In the genomic region with DNA sequence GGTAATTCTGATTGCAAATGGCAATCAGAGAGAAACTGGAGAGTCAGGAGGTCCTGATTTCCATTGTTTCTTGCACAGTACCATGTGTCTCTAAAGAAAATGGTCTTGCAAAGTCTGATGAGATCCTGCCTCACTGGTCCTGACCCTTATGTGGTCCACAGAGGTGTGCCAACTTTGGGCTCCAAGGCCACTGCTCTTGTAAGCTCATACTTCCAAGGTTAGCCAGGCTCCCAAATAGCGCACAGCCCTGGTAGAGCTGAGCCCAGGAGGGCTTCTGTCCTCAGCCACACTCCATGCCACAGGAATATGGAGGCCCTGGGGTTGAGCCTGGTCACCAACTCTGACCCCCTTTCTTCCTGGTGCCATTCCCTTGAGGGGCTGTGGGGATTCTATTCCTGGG, we compare ENCODE assay signal across 17 cellular contexts.
DNase-seq lines count a peak whose midpoint lies in the region; ATAC-seq and TF ChIP-seq lines count a peak whose summit lies in the region.
"Had no signal": no experiment of that assay in that cellular context is flagged by ENCODE, and none has a peak within 500 bp of the region (broad histone marks: within the 10 kb centered on the region; RNA-seq: fewer than 3 reads in every experiment).

No MANE protein-coding gene starts in this region.

- no peak overlapping the region for H3K4me2 ChIP-seq in trophoblast cell (ENCODE audit: low read length)
- H3K4me2 ChIP-seq: A549, BLaER1 had no signal

- H3K14ac ChIP-seq in trophoblast cell (ENCODE audit: low read length): peak overlapping the region; percentile 72

- peaks cover 6% of the 10 kb centered on the region for H3K79me2 ChIP-seq in trophoblast cell (ENCODE audit: control insufficient read depth, insufficient read depth, low read length, poor library complexity)

- H4K91ac ChIP-seq in trophoblast cell (ENCODE audit: low read depth, low read length): peak overlapping the region; percentile 62

- H3K79me1 ChIP-seq in trophoblast cell (ENCODE audit: low read length): peaks cover 28% of the 10 kb centered on the region

- POLR2A ChIA-PET in MCF 10A (lab: Yijun Ruan, JAX): interaction anchor here (0.6 to 0.7 kb wide), 3 partner anchors 87 to 263 kb away, joined by 3 read pairs; no protein-coding TSS in a partner anchor
- POLR2A ChIA-PET in naive thymus-derived CD4-positive, alpha-beta T cell (lab: Charles Lee): no interaction called here

- H3K4me3 ChIP-seq in breast epithelium (no peak overlapping the region), esophagus squamous epithelium (no peak overlapping the region), trophoblast cell (ENCODE audit: low read depth, low read length) (no peak overlapping the region), urinary bladder (ENCODE audit: low read depth, low read length) (no peak overlapping the region)
- H3K4me3 ChIP-seq in naive thymus-derived CD4-positive, alpha-beta T cell (ENCODE audit: low read length): no peak overlapping the region
- no peak overlapping the region for H3K4me3 ChIP-seq in effector memory CD4-positive, alpha-beta T cell (ENCODE audit: insufficient read depth, low read depth, low read length, poor library complexity, severe bottlenecking)
- H3K4me3 ChIP-seq: A549, BLaER1, HAP-1 had no signal

- H3K4me1 ChIP-seq in breast epithelium (peaks cover 0 to 3% of the 10 kb centered on the region in 2 donors), esophagus squamous epithelium (peaks cover 40 to 78% (median 59%) of the 10 kb centered on the region in 3 donors), trophoblast cell (ENCODE audit: control insufficient read depth in 1 of 2, insufficient read depth in 2 of 2, low read length in 2 of 2) (peaks cover 19 to 30% of the 10 kb centered on the region in 2 experiments), urinary bladder (ENCODE audit: insufficient read depth) (no peaks in the 10 kb centered on the region)
- H3K4me1 ChIP-seq in naive thymus-derived CD4-positive, alpha-beta T cell (ENCODE audit: control insufficient read depth in 2 of 2, insufficient read depth in 2 of 2, low read length in 2 of 2): no peaks in the 10 kb centered on the region
- H3K4me1 ChIP-seq in effector memory CD4-positive, alpha-beta T cell (ENCODE audit: control insufficient read depth, insufficient read depth, low read length, poor library complexity, severe bottlenecking): no peaks in the 10 kb centered on the region
- H3K4me1 ChIP-seq: BLaER1 had no signal

- H3K23ac ChIP-seq in trophoblast cell (ENCODE audit: low read length): no peak overlapping the region

- no peaks in the 10 kb centered on the region for H3K27me3 Mint-ChIP-seq in MCF 10A (ENCODE audit: insufficient read depth, unreplicated experiment)
- peaks cover 6 to 13% (median 10%) of the 10 kb centered on the region in 5 donors for H3K27me3 Mint-ChIP-seq in naive thymus-derived CD4-positive, alpha-beta T cell

- ATAC-seq in naive thymus-derived CD4-positive, alpha-beta T cell: no peak
- ATAC-seq: A549, HepG2 had no signal

- no peak overlapping the region for H3K18ac ChIP-seq in trophoblast cell (ENCODE audit: low read length)

- peak overlapping the region; percentile 14 for H4K8ac ChIP-seq in trophoblast cell (ENCODE audit: low read depth, low read length)

- no peak overlapping the region for H2AFZ ChIP-seq in trophoblast cell (ENCODE audit: insufficient read depth, low read length, poor library complexity)

- no peak overlapping the region for H4K12ac ChIP-seq in trophoblast cell (ENCODE audit: low read depth, low read length)

- H3K4ac ChIP-seq in trophoblast cell (ENCODE audit: low read depth, low read length): peak overlapping the region; percentile 8

- H3K27ac ChIP-seq in breast epithelium (peak overlapping the region; percentile 48 to 56), esophagus squamous epithelium (peak overlapping the region; percentile 64 to 88 (median 81)), trophoblast cell (ENCODE audit: low read depth, low read length) (peak overlapping the region; percentile 49), urinary bladder (ENCODE audit: low read depth) (peak overlapping the region; percentile 58)
- no peak overlapping the region for H3K27ac ChIP-seq in naive thymus-derived CD4-positive, alpha-beta T cell (ENCODE audit: low read depth, low read length)
- H3K27ac ChIP-seq in effector memory CD4-positive, alpha-beta T cell (ENCODE audit: insufficient read depth, low read length, poor library complexity, severe bottlenecking): no peak overlapping the region
- H3K27ac ChIP-seq: 22Rv1, BLaER1 had no signal

- H3K9ac ChIP-seq in trophoblast cell (ENCODE audit: low read length): no peak overlapping the region
- H3K9ac ChIP-seq: BLaER1 had no signal

- H3K9me3 ChIP-seq in breast epithelium (no peaks in the 10 kb centered on the region), esophagus squamous epithelium (no peaks in the 10 kb centered on the region), trophoblast cell (ENCODE audit: insufficient read depth, low read depth, low read length) (no peaks in the 10 kb centered on the region)
- no peaks in the 10 kb centered on the region for H3K9me3 ChIP-seq in naive thymus-derived CD4-positive, alpha-beta T cell (ENCODE audit: control insufficient read depth in 2 of 3, low read length in 3 of 3)
- H3K9me3 ChIP-seq in effector memory CD4-positive, alpha-beta T cell (ENCODE audit: control insufficient read depth, low read length): no peaks in the 10 kb centered on the region
- H3K9me3 ChIP-seq: A549, BLaER1, HAP-1 had no signal

- WGBS in esophagus squamous epithelium, 2 donors: 100% methylated on average over 1 of the region's 1 CpG
- WGBS in trophoblast cell (ENCODE audit: extremely low coverage, insufficient coverage, insufficient read length): no CpG with 5 or more reads among the region's 1 CpG
- WGBS in urinary bladder: 100% methylated on average over 1 of the region's 1 CpG

- BruUV-seq in MCF 10A (replicated peaks; lab: Mats Ljungman, UMichigan): no TSS peak

- peak overlapping the region; percentile 56 for H2AK5ac ChIP-seq in trophoblast cell (ENCODE audit: low read length)

- H2BK120ac ChIP-seq in trophoblast cell (ENCODE audit: insufficient read depth, low read length, poor library complexity): peak overlapping the region; percentile 67

- no peak for TF ChIP-seq POLR2A in breast epithelium (IDR thresholded peaks at IDR 0.05)
- no peak for TF ChIP-seq POLR2A in esophagus squamous epithelium (IDR thresholded peaks at IDR 0.05)

- H2BK5ac ChIP-seq in trophoblast cell (ENCODE audit: low read depth, low read length, poor library complexity): peak overlapping the region; percentile 55

- H3K9me3 Mint-ChIP-seq in MCF 10A (ENCODE audit: unreplicated experiment): no peaks in the 10 kb centered on the region
- no peaks in the 10 kb centered on the region for H3K9me3 Mint-ChIP-seq in naive thymus-derived CD4-positive, alpha-beta T cell
- H3K9me3 Mint-ChIP-seq: CD14-positive monocyte had no signal

- TF ChIP-seq CTCF in breast epithelium (IDR thresholded peaks at IDR 0.05) (no peak), MCF 10A (IDR thresholded peaks at IDR 0.05; ENCODE audit: unreplicated experiment) (no peak), esophagus squamous epithelium (IDR thresholded peaks at IDR 0.05) (no peak)

- intact Hi-C loops in breast epithelium (cut with DNase I; ENCODE audit: low total_unique reads): no loop called here
- intact Hi-C loops in MCF 10A (cut with micrococcal nuclease): no loop called here
- intact Hi-C loops in esophagus squamous epithelium (cut with DNase I): no loop called here
- intact Hi-C loops in naive thymus-derived CD4-positive, alpha-beta T cell (cut with micrococcal nuclease): no loop called here

- H3K36me3 Mint-ChIP-seq in MCF 10A (ENCODE audit: insufficient read depth, unreplicated experiment): peaks cover 8% of the 10 kb centered on the region
- no peaks in the 10 kb centered on the region for H3K36me3 Mint-ChIP-seq in naive thymus-derived CD4-positive, alpha-beta T cell
- H3K36me3 Mint-ChIP-seq: CD14-positive monocyte; CD4-positive, alpha-beta memory T cell had no signal

- H3K4me1 Mint-ChIP-seq in MCF 10A (ENCODE audit: insufficient read depth, unreplicated experiment): peaks cover 38% of the 10 kb centered on the region
- H3K4me1 Mint-ChIP-seq in naive thymus-derived CD4-positive, alpha-beta T cell: no peaks in the 10 kb centered on the region
- H3K4me1 Mint-ChIP-seq: CD14-positive monocyte; CD4-positive, alpha-beta memory T cell had no signal

- H3K36me3 ChIP-seq in breast epithelium (no peaks in the 10 kb centered on the region), esophagus squamous epithelium (no peaks in the 10 kb centered on the region), trophoblast cell (ENCODE audit: control insufficient read depth in 1 of 2, insufficient read depth in 2 of 2, low read length in 2 of 2) (no peaks in the 10 kb centered on the region), urinary bladder (ENCODE audit: insufficient read depth) (no peaks in the 10 kb centered on the region)
- no peaks in the 10 kb centered on the region for H3K36me3 ChIP-seq in naive thymus-derived CD4-positive, alpha-beta T cell (ENCODE audit: control insufficient read depth in 2 of 3, insufficient read depth in 3 of 3, low read length in 3 of 3)
- H3K36me3 ChIP-seq in effector memory CD4-positive, alpha-beta T cell (ENCODE audit: control insufficient read depth, insufficient read depth, low read length): no peaks in the 10 kb centered on the region
- H3K36me3 ChIP-seq: BLaER1, HAP-1 had no signal

- H3K27me3 ChIP-seq in breast epithelium (no peaks in the 10 kb centered on the region), esophagus squamous epithelium (no peaks in the 10 kb centered on the region), trophoblast cell (ENCODE audit: insufficient read depth, low read length) (no peaks in the 10 kb centered on the region)
- no peaks in the 10 kb centered on the region for H3K27me3 ChIP-seq in naive thymus-derived CD4-positive, alpha-beta T cell (ENCODE audit: control insufficient read depth in 2 of 2, insufficient read depth in 2 of 2, low read length in 2 of 2)
- no peaks in the 10 kb centered on the region for H3K27me3 ChIP-seq in effector memory CD4-positive, alpha-beta T cell (replicated peaks; ENCODE audit: control insufficient read depth, insufficient read depth, low read length, poor library complexity, severe bottlenecking)
- H3K27me3 ChIP-seq: BLaER1 had no signal

- DNase-seq in breast epithelium (ENCODE audit: low spot score in 2 of 2) (no peak), MCF 10A (ENCODE audit: unreplicated experiment) (no peak), esophagus squamous epithelium (lab: John Stamatoyannopoulos, UW) (no peak), trophoblast cell (no peak), DMS53 treated with DMSO at 0.1 percent for 48 hours (lab: John Stamatoyannopoulos, UW; ENCODE audit: unreplicated experiment) (no peak)
- no peak for DNase-seq in naive thymus-derived CD4-positive, alpha-beta T cell
- no peak for DNase-seq in effector memory CD4-positive, alpha-beta T cell
- DNase-seq: CD4-positive, alpha-beta memory T cell; DMS 273 treated with DMSO at 0.1 percent for 48 hours; DMS53 had no signal

- CTCF ChIA-PET in MCF 10A (lab: Yijun Ruan, JAX): interaction anchor here (0.6 to 1.1 kb wide), 2 partner anchors 35 to 265 kb away, joined by 3 read pairs; no protein-coding TSS in a partner anchor
- CTCF ChIA-PET in naive thymus-derived CD4-positive, alpha-beta T cell (lab: Charles Lee): no interaction called here

- H2BK12ac ChIP-seq in trophoblast cell (ENCODE audit: low read length): peak overlapping the region; percentile 6

- H3K4me3 Mint-ChIP-seq in MCF 10A (ENCODE audit: unreplicated experiment): no peak overlapping the region
- H3K4me3 Mint-ChIP-seq in naive thymus-derived CD4-positive, alpha-beta T cell: no peak overlapping the region
- H3K4me3 Mint-ChIP-seq: CD14-positive monocyte; CD4-positive, alpha-beta memory T cell had no signal

- H3K27ac Mint-ChIP-seq in MCF 10A (ENCODE audit: low read depth, unreplicated experiment): no peak overlapping the region
- no peak overlapping the region for H3K27ac Mint-ChIP-seq in naive thymus-derived CD4-positive, alpha-beta T cell
- H3K27ac Mint-ChIP-seq: CD14-positive monocyte; CD4-positive, alpha-beta memory T cell had no signal

Comparison
In these comparisons a context has a peak if more than half of its experiments do, and no peak if none do; other contexts are left out.
1. H3K27ac ChIP-seq: peak in breast epithelium (2 of 2), esophagus squamous epithelium (4 of 4), trophoblast cell (single experiment) and urinary bladder (single experiment); none in naive thymus-derived CD4-positive, alpha-beta T cell (single experiment) and effector memory CD4-positive, alpha-beta T cell (single experiment).